Comparison of ENCODE assay signal across 21 cellular contexts in the genomic region with DNA sequence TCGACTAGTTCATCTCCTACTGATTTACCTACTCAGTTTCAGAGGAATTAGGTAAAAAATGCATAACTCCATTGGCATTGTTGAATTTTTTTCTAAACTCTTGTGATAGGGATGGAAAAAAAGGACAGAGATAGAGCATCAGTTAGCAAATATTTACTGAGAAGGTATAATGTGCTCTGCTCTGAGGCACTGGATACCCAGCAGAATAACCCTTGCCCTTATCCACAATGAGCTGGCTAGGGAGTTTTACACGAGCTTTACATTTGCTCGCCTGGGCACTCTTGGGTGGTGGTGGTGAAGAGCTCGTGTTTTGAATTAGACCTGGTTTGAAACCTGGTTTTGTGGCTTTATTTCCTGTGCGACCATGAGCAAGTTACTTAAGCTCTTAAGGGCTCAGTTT.
"Had no signal": no experiment of that assay in that cellular context is flagged by ENCODE, and none has a peak within 500 bp of the region (broad histone marks: within the 10 kb centered on the region; RNA-seq: fewer than 3 reads in every experiment).

No MANE protein-coding gene starts in this region.

- H3K36me3 ChIP-seq: brain microvascular endothelial cell had no signal

- H3K27ac ChIP-seq: brain microvascular endothelial cell had no signal

- H3K27ac Mint-ChIP-seq: activated B cell treated with CpG ODN at 0.5 μM for 24 hours; activated CD4-positive, alpha-beta T cell treated with anti-CD3 and anti-CD28 coated beads, Interleukin-2, amount 10 ng/mL, durations not matched to agents 24 days and 14 days; activated naive CD4-positive, alpha-beta T cell treated with anti-CD3 and anti-CD28 coated beads, Interleukin-2, amount 10 ng/mL, durations not matched to agents 7 days and 5 days; activated naive CD8-positive, alpha-beta T cell treated with anti-CD3 and anti-CD28 coated beads for 36 hours; activated T-helper 17 cell treated with anti-CD3 and anti-CD28 coated beads, Interleukin-2, amount 50 U/mL, for 72 hours; T-helper 17 cell had no signal

- ATAC-seq: activated T-helper 17 cell treated with anti-CD3 and anti-CD28 coated beads, Interleukin-2, amount 50 U/mL, for 72 hours; K562; T-helper 17 cell had no signal

- H3K4me3 Mint-ChIP-seq: activated B cell treated with CpG ODN at 0.5 μM for 24 hours; activated CD4-positive, alpha-beta T cell treated with anti-CD3 and anti-CD28 coated beads, Interleukin-2, amount 10 ng/mL, durations not matched to agents 24 days and 14 days; activated naive CD4-positive, alpha-beta T cell treated with anti-CD3 and anti-CD28 coated beads, Interleukin-2, amount 10 ng/mL, durations not matched to agents 7 days and 5 days; activated naive CD8-positive, alpha-beta T cell treated with anti-CD3 and anti-CD28 coated beads for 36 hours; activated T-helper 17 cell treated with anti-CD3 and anti-CD28 coated beads, Interleukin-2, amount 50 U/mL, for 72 hours; T-helper 17 cell had no signal

- H3K27me3 ChIP-seq: brain microvascular endothelial cell had no signal

- H3K36me3 Mint-ChIP-seq: activated naive CD4-positive, alpha-beta T cell treated with anti-CD3 and anti-CD28 coated beads, Interleukin-2, amount 10 ng/mL, durations not matched to agents 7 days and 5 days; activated naive CD8-positive, alpha-beta T cell treated with anti-CD3 and anti-CD28 coated beads for 36 hours had no signal

- H3K4me3 ChIP-seq: K562 had no signal

- H3K9me3 Mint-ChIP-seq: activated B cell treated with CpG ODN at 0.5 μM for 24 hours; activated CD4-positive, alpha-beta T cell treated with anti-CD3 and anti-CD28 coated beads, Interleukin-2, amount 10 ng/mL, durations not matched to agents 24 days and 14 days; activated naive CD4-positive, alpha-beta T cell treated with anti-CD3 and anti-CD28 coated beads, Interleukin-2, amount 10 ng/mL, durations not matched to agents 7 days and 5 days; activated naive CD8-positive, alpha-beta T cell treated with anti-CD3 and anti-CD28 coated beads for 36 hours; activated T-helper 17 cell treated with anti-CD3 and anti-CD28 coated beads, Interleukin-2, amount 50 U/mL, for 72 hours had no signal

- DNase-seq: activated B cell treated with CpG ODN at 0.5 μM for 24 hours; activated CD4-positive, alpha-beta T cell treated with anti-CD3 and anti-CD28 coated beads for 1 hour; activated CD4-positive, alpha-beta T cell treated with anti-CD3 and anti-CD28 coated beads, Interleukin-2, amount 10 ng/mL, durations not matched to agents 24 days and 14 days; activated CD4-positive, alpha-beta T cell treated with anti-CD3 and anti-CD28 coated beads, Interleukin-2, amount 50 U/mL, for 48 hours; activated gamma-delta T cell; activated naive CD4-positive, alpha-beta T cell treated with anti-CD3 and anti-CD28 coated beads, Interleukin-2, amount 10 ng/mL, durations not matched to agents 7 days and 5 days; activated naive CD8-positive, alpha-beta T cell treated with anti-CD3 and anti-CD28 coated beads for 36 hours; activated T-cell treated with anti-CD3 and anti-CD28 coated beads for 4 hours; activated T-cell treated with anti-CD3 and anti-CD28 coated beads, Interleukin-2, amount 50 U/mL, for 48 hours; brain microvascular endothelial cell; cerebellar nuclear complex; Karpas-422; NCI-H1105 treated with DMSO at 0.1 percent for 48 hours; NCI-H1436 treated with DMSO at 0.1 percent for 48 hours; NCI-H1930; NCI-H510A; SIG-M5; T-helper 17 cell; T-helper 9 cell had no signal

- H3K4me1 Mint-ChIP-seq: activated B cell treated with CpG ODN at 0.5 μM for 24 hours; activated CD4-positive, alpha-beta T cell treated with anti-CD3 and anti-CD28 coated beads, Interleukin-2, amount 10 ng/mL, durations not matched to agents 24 days and 14 days; activated naive CD4-positive, alpha-beta T cell treated with anti-CD3 and anti-CD28 coated beads, Interleukin-2, amount 10 ng/mL, durations not matched to agents 7 days and 5 days; activated T-helper 17 cell treated with anti-CD3 and anti-CD28 coated beads, Interleukin-2, amount 50 U/mL, for 72 hours had no signal
